In the genomic region with DNA sequence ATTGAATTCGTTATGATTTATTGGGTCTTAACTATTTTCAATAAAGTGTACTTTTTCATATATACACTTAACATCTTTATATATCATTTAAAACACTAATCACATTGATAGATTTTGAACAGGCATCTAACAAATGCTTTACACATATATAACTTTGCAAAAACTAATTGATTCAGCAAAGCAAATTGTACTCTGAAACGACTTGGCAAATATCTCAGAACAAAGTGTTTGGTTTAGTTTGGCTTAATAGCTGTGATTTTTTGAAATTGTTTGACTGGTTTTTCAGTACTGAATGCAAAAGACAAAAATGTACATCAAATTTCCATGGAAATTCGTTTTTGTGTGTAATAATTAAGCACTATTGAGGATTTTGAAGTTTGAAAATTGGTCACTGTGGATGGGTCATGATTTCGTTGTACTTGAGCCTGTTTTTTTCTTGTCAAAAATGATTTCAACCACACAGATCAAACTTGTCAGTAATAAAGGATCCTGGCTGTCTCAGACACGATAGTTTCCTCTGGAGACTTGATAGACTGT, we compare ENCODE assay signal across 8 cellular contexts.
"Had no signal": no experiment of that assay in that cellular context is flagged by ENCODE, and none has a peak within 500 bp of the region (broad histone marks: within the 10 kb centered on the region; RNA-seq: fewer than 3 reads in every experiment).

No MANE protein-coding gene starts in this region.

- H3K9me3 ChIP-seq: HAP-1 had no signal

- FAIRE-seq: HTR-8/SVneo had no signal

- H3K27ac ChIP-seq: GM23248 had no signal

- H2AFZ ChIP-seq: GM23248 had no signal

- ATAC-seq: HCT116 had no signal

- H3K4me3 ChIP-seq: GM23248, HAP-1 had no signal

- H3K9ac ChIP-seq: GM23248 had no signal

- H3K36me3 ChIP-seq: HAP-1 had no signal

- DNase-seq: GM23248, GOT3, H7, HFFc6, KG1 had no signal
